ENCODE assay signal across 9 cellular contexts in genomic region chr4:153790962-153791551, GRCh38. TPM values are rescaled to one million over a fixed set of nuclear protein-coding genes. Genes with fewer than 3 reads are reported as not detected.
DNase-seq lines count a peak whose midpoint lies in the region; ATAC-seq and TF ChIP-seq lines count a peak whose summit lies in the region.
"Had no signal": no experiment of that assay in that cellular context is flagged by ENCODE, and none has a peak within 500 bp of the region (broad histone marks: within the 10 kb centered on the region; RNA-seq: fewer than 3 reads in every experiment).

No MANE protein-coding gene starts in this region.

- 9% methylated on average over 24 of the region's 51 CpGs for WGBS in suprapubic skin

- H3K27me3 ChIP-seq in suprapubic skin = peaks cover 76% of the 10 kb centered on the region

- TF ChIP-seq POLR2A in suprapubic skin (IDR thresholded peaks at IDR 0.05) = no peak

- in situ Hi-C loops in astrocyte of the cerebellum (cut with HindIII; ENCODE audit: low sequenced_read_pairs) = no loop called here

- TF ChIP-seq CTCF in astrocyte of the cerebellum (IDR thresholded peaks at IDR 0.05; ENCODE audit: low read depth, low read length, missing control alignments) (peak; percentile 32), suprapubic skin (IDR thresholded peaks at IDR 0.05) (no peak)

- no peak for TF ChIP-seq EP300 in suprapubic skin (IDR thresholded peaks at IDR 0.05)

- no peaks in the 10 kb centered on the region for H3K9me3 ChIP-seq in suprapubic skin

- peak; percentile 52 for DNase-seq in activated T-cell treated with anti-CD3 and anti-CD28 coated beads for 48 hours (ENCODE audit: low read depth)
- no peak for DNase-seq in activated T-cell treated with anti-CD3 and anti-CD28 coated beads for 4 hours
- DNase-seq in astrocyte of the cerebellum (ENCODE audit: low read depth) = no peak
- DNase-seq in left lobe of liver (ENCODE audit: low spot score) = no peak
- peak in 1 of 2 donors; percentile 80 for DNase-seq in suprapubic skin (ENCODE audit: low spot score in 2 of 2)
- DNase-seq in SIG-M5 (lab: John Stamatoyannopoulos, UW) = no peak
- DNase-seq in occipital lobe (lab: John Stamatoyannopoulos, UW) = no peak
- no peak for DNase-seq in cerebellum (ENCODE audit: low spot score)

- peak overlapping the region; percentile 25 for H3K4me3 ChIP-seq in astrocyte of the cerebellum (ENCODE audit: low read depth, low read length)
- peak overlapping the region; percentile 52 for H3K4me3 ChIP-seq in suprapubic skin

- H3K36me3 ChIP-seq in suprapubic skin = no peaks in the 10 kb centered on the region

- ATAC-seq in left lobe of liver = peak; percentile 66

- peaks cover 50% of the 10 kb centered on the region for H3K4me1 ChIP-seq in suprapubic skin

- peak overlapping the region; percentile 81 for H3K27ac ChIP-seq in suprapubic skin
- H3K27ac ChIP-seq: VCaP had no signal

RNA-seq across cellular contexts. Expression of gene SFRP2, which starts 2.2 kb away (rescaled TPM):
- total RNA-seq in left lobe of liver = 0.55 TPM
- total RNA-seq in suprapubic skin = 1 to 10 TPM; 4.4 to 9.3 (median 6.5) TPM
- 1.1 TPM for total RNA-seq in occipital lobe
- total RNA-seq in cerebellum = 3.7 TPM

RNA-seq across cellular contexts. Expression of gene RNF175, which starts 31.2 kb away (rescaled TPM):
- total RNA-seq in left lobe of liver (not detected), suprapubic skin (not detected), occipital lobe (26.7 TPM), cerebellum (14.5 TPM)

Comparison
In these comparisons a context has a peak if more than half of its experiments do, and no peak if none do; other contexts are left out.
1. RNA of gene RNF175, which starts 31.2 kb away (total RNA-seq): 26.7 TPM in occipital lobe (single experiment) and 14.5 TPM in cerebellum (single experiment); not detected in left lobe of liver (single experiment) and not detected in suprapubic skin; every median in the first group is over 10 times any median in the second.